In the genomic region with DNA sequence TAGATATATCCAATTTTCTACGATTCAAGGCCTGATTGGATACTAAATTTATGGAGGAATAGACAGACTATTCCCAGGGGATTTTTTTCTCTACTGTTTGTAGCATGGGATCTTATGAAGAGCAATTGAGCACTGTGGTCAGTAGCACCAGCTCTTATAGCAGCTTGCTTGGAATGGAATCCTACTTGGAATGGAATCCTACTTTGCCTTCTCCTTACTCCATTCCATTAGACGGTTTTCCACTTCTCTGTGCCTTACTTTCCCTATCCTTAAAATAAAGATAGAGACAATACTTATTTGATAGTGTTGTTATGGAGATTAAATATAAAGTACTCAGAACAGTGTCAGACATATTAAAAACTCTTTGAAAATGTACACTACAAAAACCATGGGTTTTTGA, we compare ENCODE assay signal across 18 cellular contexts.
DNase-seq lines count a peak whose midpoint lies in the region; ATAC-seq, FAIRE-seq and TF ChIP-seq lines count a peak whose summit lies in the region.
"Had no signal": no experiment of that assay in that cellular context is flagged by ENCODE, and none has a peak within 500 bp of the region (broad histone marks: within the 10 kb centered on the region; RNA-seq: fewer than 3 reads in every experiment).

No MANE protein-coding gene starts in this region.

- H3K27ac ChIP-seq in IMR-90 (ENCODE audit: insufficient read depth, low read length): no peak overlapping the region; the same call in 1 of the 2 replicates
- no peak overlapping the region for H3K27ac ChIP-seq in astrocyte (ENCODE audit: low read depth, low read length)

- dilution Hi-C loops in IMR-90 (cut with HindIII; ENCODE audit: low sequenced_read_pairs, unreplicated experiment): no loop called here

- H3K4ac ChIP-seq in IMR-90 (ENCODE audit: low read depth, low read length): peak overlapping the region; percentile 71

- H2AK9ac ChIP-seq in IMR-90 (replicated peaks; ENCODE audit: low read depth, low read length, poor library complexity): no peak overlapping the region

- H3K14ac ChIP-seq in IMR-90 (replicated peaks; ENCODE audit: low read depth, low read length): peak overlapping the region; percentile 64; the same call in 1 of the 2 replicates

- intact Hi-C loops in IMR-90 (cut with micrococcal nuclease): no loop called here

- H2AFZ ChIP-seq in IMR-90 (replicated peaks; ENCODE audit: low read length, poor library complexity): no peak overlapping the region
- H2AFZ ChIP-seq in astrocyte (ENCODE audit: low read depth, low read length): no peak overlapping the region

- no peaks in the 10 kb centered on the region for H3K79me2 ChIP-seq in astrocyte (ENCODE audit: insufficient read depth, low read length)

- H3K27me3 ChIP-seq in IMR-90 (ENCODE audit: control insufficient read depth, insufficient read depth, low read length) (no peaks in the 10 kb centered on the region), astrocyte (ENCODE audit: insufficient read depth, low read length) (no peaks in the 10 kb centered on the region)
- H3K27me3 ChIP-seq: BE2C had no signal

- H3K4me3 Mint-ChIP-seq in astrocyte (ENCODE audit: unreplicated experiment): no peak overlapping the region
- H3K4me3 Mint-ChIP-seq: CD4-positive, alpha-beta T cell had no signal

- H4K91ac ChIP-seq in IMR-90 (ENCODE audit: insufficient read depth, low read depth, low read length): peak overlapping the region; percentile 40; the same call in 1 of the 2 replicates

- H3K9ac ChIP-seq in IMR-90 (ENCODE audit: low read depth, low read length) (no peak overlapping the region), astrocyte (ENCODE audit: low read length) (no peak overlapping the region)

- peak; percentile 28 for DNase-seq in ACHN
- DNase-seq in IMR-90: no peak
- no peak for DNase-seq in astrocyte (ENCODE audit: low read depth)
- peak; percentile 12 for DNase-seq in myocyte (ENCODE audit: low read depth)
- DNase-seq in activated CD8-positive, alpha-beta memory T cell treated with anti-CD3 and anti-CD28 coated beads for 24 hours: no peak
- DNase-seq: BE2C; CD4-positive, alpha-beta T cell; DMS79 treated with DMSO at 0.1 percent for 48 hours; NCI-H1105 treated with DMSO at 0.1 percent for 48 hours; NCI-H1694 treated with DMSO at 0.1 percent for 48 hours; NCI-H2107; NCI-H524 treated with DMSO at 0.1 percent for 48 hours; SIG-M5 had no signal

- no CpG with 5 or more reads among the region's 2 CpGs for WGBS in IMR-90 (ENCODE audit: extremely low coverage in 2 of 2, insufficient read length in 1 of 2), 2 experiments

- H2BK120ac ChIP-seq in IMR-90 (ENCODE audit: low read depth, low read length): peak overlapping the region; percentile 80; the same call in 1 of the 2 replicates

- no peak overlapping the region for H3K4me2 ChIP-seq in IMR-90 (ENCODE audit: low read depth, low read length)
- H3K4me2 ChIP-seq in astrocyte (ENCODE audit: low read length): no peak overlapping the region

- BruUV-seq in IMR-90 (replicated peaks; lab: Mats Ljungman, UMichigan): no TSS peak

- POLR2A ChIA-PET in IMR-90 (lab: Charles Lee; ENCODE audit: unreplicated experiment): no interaction called here

- no peak for TF ChIP-seq CTCF in IMR-90 (conservative IDR thresholded peaks at IDR 0.05; ENCODE audit: low read depth, low read length)
- TF ChIP-seq CTCF in astrocyte (IDR thresholded peaks at IDR 0.05; ENCODE audit: insufficient read depth, low read depth, low read length): no peak

- peak overlapping the region; percentile 70 for H3K27ac Mint-ChIP-seq in astrocyte (ENCODE audit: unreplicated experiment)
- H3K27ac Mint-ChIP-seq: CD4-positive, alpha-beta T cell had no signal

- ATAC-seq in IMR-90 (ENCODE audit: low read depth): no peak
- no peak for ATAC-seq in HG02610 (IDR thresholded peaks at IDR 0.05; ENCODE audit: unreplicated experiment)
- ATAC-seq in GM21576 (IDR thresholded peaks at IDR 0.05; ENCODE audit: unreplicated experiment): no peak
- no peak for ATAC-seq in HG03135 (IDR thresholded peaks at IDR 0.05; ENCODE audit: unreplicated experiment)

- H3K9me1 ChIP-seq in IMR-90 (ENCODE audit: insufficient read depth, low read length): peaks cover 5% of the 10 kb centered on the region

- H4K8ac ChIP-seq in IMR-90 (ENCODE audit: low read depth in 2 of 2, low read length in 2 of 2): peak overlapping the region; percentile 4 to 48; a peak in 1 of 4 replicates

- no peaks in the 10 kb centered on the region for H3K36me3 ChIP-seq in IMR-90 (ENCODE audit: control insufficient read depth, insufficient read depth, low read length)
- no peaks in the 10 kb centered on the region for H3K36me3 ChIP-seq in astrocyte (ENCODE audit: insufficient read depth, low read length)
- H3K36me3 ChIP-seq: BE2C, HAP-1 had no signal

- H3K4me3 ChIP-seq in IMR-90 (ENCODE audit: insufficient read depth, low read depth, low read length) (no peak overlapping the region), astrocyte (ENCODE audit: insufficient read depth, low read depth, low read length) (no peak overlapping the region)
- H3K4me3 ChIP-seq: HAP-1 had no signal

- no peak overlapping the region for H3K56ac ChIP-seq in IMR-90 (ENCODE audit: extremely low read depth, insufficient read depth, low read length)

- no peaks in the 10 kb centered on the region for H3K9me3 ChIP-seq in IMR-90 (ENCODE audit: control insufficient read depth, insufficient read depth, low read length)
- no peaks in the 10 kb centered on the region for H3K9me3 ChIP-seq in astrocyte (ENCODE audit: insufficient read depth, low read depth, low read length)
- H3K9me3 ChIP-seq: BE2C, HAP-1 had no signal

- H3K4me1 Mint-ChIP-seq in astrocyte (ENCODE audit: low read depth, unreplicated experiment): peaks cover 25% of the 10 kb centered on the region

- peak overlapping the region; percentile 86 for H2BK20ac ChIP-seq in IMR-90 (ENCODE audit: low read depth, low read length)

- H2AK5ac ChIP-seq in IMR-90 (ENCODE audit: low read depth, low read length): peak overlapping the region; percentile 76; the same call in 1 of the 2 replicates

- peak overlapping the region; percentile 67; the same call in 1 of the 2 replicates for H4K5ac ChIP-seq in IMR-90 (ENCODE audit: low read depth, low read length)

- H2BK5ac ChIP-seq in IMR-90 (ENCODE audit: low read depth, low read length, poor library complexity, severe bottlenecking): peak overlapping the region; percentile 60

- H3K4me1 ChIP-seq in IMR-90 (ENCODE audit: control insufficient read depth, insufficient read depth, low read length): peaks cover 9% of the 10 kb centered on the region
- H3K4me1 ChIP-seq in astrocyte (ENCODE audit: insufficient read depth, low read length): peaks cover 9% of the 10 kb centered on the region
- H3K4me1 ChIP-seq: BE2C had no signal

- TF ChIP-seq RAD21 in IMR-90 (IDR thresholded peaks at IDR 0.05; ENCODE audit: low read length): no peak

- no peak for FAIRE-seq in astrocyte (lab: Jason Lieb, UNC)
- FAIRE-seq: G401.6 had no signal

- H3K27me3 Mint-ChIP-seq in astrocyte (ENCODE audit: low read depth, unreplicated experiment): no peaks in the 10 kb centered on the region
- H3K27me3 Mint-ChIP-seq: CD4-positive, alpha-beta T cell had no signal

- in situ Hi-C loops in ACHN (cut with HindIII; ENCODE audit: low pct_ligation_motif_present, low pct_unique_long_range_greater_than_20kb, low sequenced_read_pairs): loop anchor here (25.0 kb wide), 2 partner anchors 274 to 474 kb away; no protein-coding TSS in a partner anchor
- in situ Hi-C loops in IMR-90 (cut with MboI; ENCODE audit: low sequenced_read_pairs): loop anchor here (10.0 kb wide), 1 partner anchor 486 kb away; no protein-coding TSS in a partner anchor

- CTCF ChIA-PET in IMR-90 (lab: Yijun Ruan, JAX): interaction anchor here (0.7 to 1.5 kb wide), 4 partner anchors 10 to 343 kb away, joined by 3 to 5 read pairs (median 4); no protein-coding TSS in a partner anchor

- no peak for TF ChIP-seq POLR2A in IMR-90 (IDR thresholded peaks at IDR 0.05; ENCODE audit: low read depth, low read length)

- H3K79me1 ChIP-seq in IMR-90 (ENCODE audit: low read depth in 1 of 2, low read length in 2 of 2): no peaks in the 10 kb centered on the region

- H4K20me1 ChIP-seq in IMR-90 (ENCODE audit: insufficient read depth, low read length): no peaks in the 10 kb centered on the region
- H4K20me1 ChIP-seq in astrocyte (ENCODE audit: insufficient read depth, low read length): no peaks in the 10 kb centered on the region

- H3K36me3 Mint-ChIP-seq in astrocyte (ENCODE audit: low read depth, unreplicated experiment): no peaks in the 10 kb centered on the region

- peak overlapping the region; percentile 84; the same call in 1 of the 2 replicates for H3K18ac ChIP-seq in IMR-90 (ENCODE audit: low read depth, low read length)

- peak overlapping the region; percentile 93 for H2BK15ac ChIP-seq in IMR-90 (ENCODE audit: low read depth, low read length)

- H3K23ac ChIP-seq in IMR-90 (ENCODE audit: low read depth, low read length): no peak overlapping the region

- no peaks in the 10 kb centered on the region for H3K9me3 Mint-ChIP-seq in astrocyte (ENCODE audit: unreplicated experiment)
- H3K9me3 Mint-ChIP-seq: CD4-positive, alpha-beta T cell had no signal

TF ChIP-seq in IMR-90, 13 proteins besides CTCF, POLR2A, EP300 and RAD21 (continues in another document):
- no peak for TF ChIP-seq RCOR1 (IDR thresholded peaks at IDR 0.05; ENCODE audit: insufficient replicate concordance, low read length)
- no peak for TF ChIP-seq MAFK (IDR thresholded peaks at IDR 0.05; ENCODE audit: low read depth, low read length)
- TF ChIP-seq USF2 (IDR thresholded peaks at IDR 0.05; ENCODE audit: low read depth, low read length): no peak
- no peak for TF ChIP-seq RFX5 (IDR thresholded peaks at IDR 0.05; ENCODE audit: low read depth, low read length)
- no peak for TF ChIP-seq CEBPB (IDR thresholded peaks at IDR 0.05; ENCODE audit: low read depth, low read length)
- no peak for TF ChIP-seq NFE2L2 (IDR thresholded peaks at IDR 0.05; ENCODE audit: low read depth, low read length)
- TF ChIP-seq MAZ (IDR thresholded peaks at IDR 0.05; ENCODE audit: borderline replicate concordance, low read depth, low read length): no peak
- TF ChIP-seq MXI1 (IDR thresholded peaks at IDR 0.05; ENCODE audit: borderline replicate concordance, low read depth, low read length): no peak

Comparison
In these comparisons a context has a peak if more than half of its experiments do, and no peak if none do; other contexts are left out.
1. DNase-seq: peak in ACHN (single experiment) and myocyte (single experiment); none in IMR-90 (single experiment), astrocyte (single experiment) and activated CD8-positive, alpha-beta memory T cell treated with anti-CD3 and anti-CD28 coated beads for 24 hours (single experiment).